In the genomic region with DNA sequence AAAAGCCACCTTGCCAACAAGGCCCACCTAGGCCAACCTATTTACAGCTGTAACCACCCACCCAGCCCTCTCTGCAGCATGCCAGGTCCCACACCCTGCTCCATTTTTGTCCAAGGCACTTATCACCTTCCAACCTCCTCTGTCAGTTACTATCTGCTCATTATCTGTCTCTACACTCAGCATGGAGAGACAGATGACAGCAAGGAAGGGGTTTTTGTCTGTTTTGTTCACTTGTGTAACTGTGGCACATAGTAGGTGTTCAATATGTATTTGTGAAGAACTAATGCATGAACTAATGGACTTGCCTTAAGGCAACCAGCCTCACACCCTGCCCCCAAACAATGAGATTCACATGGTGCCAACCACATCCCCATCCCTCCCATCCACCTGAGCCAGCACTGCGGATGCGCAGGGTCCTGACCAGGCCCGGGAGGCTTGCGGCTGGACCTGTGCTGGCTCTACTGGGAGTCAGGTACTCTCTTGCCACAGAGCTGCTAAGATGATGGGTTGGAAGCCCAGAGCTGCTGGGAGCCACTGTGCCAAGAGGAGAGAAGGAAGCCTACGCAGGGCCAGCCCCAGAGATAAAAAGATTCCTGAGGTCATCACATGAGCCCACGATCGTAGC, we compare ENCODE assay signal across 2 cellular contexts.
TF ChIP-seq lines count a peak whose summit lies in the region.

No MANE protein-coding gene starts in this region.

TF ChIP-seq in liver, 16 proteins besides CTCF, POLR2A, EP300 and RAD21:
- no peak for TF ChIP-seq JUND (IDR thresholded peaks at IDR 0.05)
- no peak for TF ChIP-seq EGR1 (IDR thresholded peaks at IDR 0.05; ENCODE audit: low read depth in 2 of 2)
- no peak for TF ChIP-seq SP1 (IDR thresholded peaks at IDR 0.05)

TF ChIP-seq in HepG2, 621 proteins besides CTCF, POLR2A, EP300 and RAD21:
- TF ChIP-seq DNMT3B (CRISPR knock-in tag; conservative IDR thresholded peaks at IDR 0.05) (no peak), HNRNPK (IDR thresholded peaks at IDR 0.05; ENCODE audit: low read depth, low read length, poor library complexity, severe bottlenecking) (no peak)
